In genomic region chr15:91116379-91117067, GRCh38 we compare ENCODE assay signal across 9 cellular contexts. TPM values are rescaled to one million over a fixed set of nuclear protein-coding genes. Genes with fewer than 3 reads are reported as not detected.
DNase-seq lines count a peak whose midpoint lies in the region; ATAC-seq and TF ChIP-seq lines count a peak whose summit lies in the region.
"Had no signal": no experiment of that assay in that cellular context is flagged by ENCODE, and none has a peak within 500 bp of the region (broad histone marks: within the 10 kb centered on the region; RNA-seq: fewer than 3 reads in every experiment).

No MANE protein-coding gene starts in this region.

- H3K27ac ChIP-seq in RWPE1 = no peak overlapping the region
- no peak overlapping the region for H3K27ac ChIP-seq in uterus

- H3K4me3 ChIP-seq in uterus = no peak overlapping the region
- H3K4me3 ChIP-seq: K562 had no signal

- POLR2A ChIA-PET in RWPE1 (lab: Yijun Ruan, JAX; ENCODE audit: low non-redundant PET) = no interaction called here

- no peak for TF ChIP-seq POLR2A in uterus (IDR thresholded peaks at IDR 0.05)

- no peaks in the 10 kb centered on the region for H3K36me3 ChIP-seq in uterus

- TF ChIP-seq CTCF in RWPE1 (conservative IDR thresholded peaks at IDR 0.05; ENCODE audit: low read depth) = no peak
- TF ChIP-seq CTCF in uterus (IDR thresholded peaks at IDR 0.05) = no peak

- CTCF ChIA-PET in RWPE1 (lab: Yijun Ruan, JAX) = no interaction called here

- H3K9me3 ChIP-seq in uterus = no peaks in the 10 kb centered on the region

- intact Hi-C loops in uterus (cut with DNase I; ENCODE audit: low total_unique reads) = no loop called here

- ATAC-seq in GM19351 (IDR thresholded peaks at IDR 0.05; ENCODE audit: unreplicated experiment) = peak; percentile 89
- peak; percentile 85 for ATAC-seq in HG03064 (IDR thresholded peaks at IDR 0.05; ENCODE audit: low read depth, unreplicated experiment)
- ATAC-seq: K562 had no signal

- no peaks in the 10 kb centered on the region for H3K4me1 ChIP-seq in uterus

- no peaks in the 10 kb centered on the region for H3K27me3 ChIP-seq in uterus

- DNase-seq in RWPE1 (ENCODE audit: low spot score) = peak; percentile 19
- DNase-seq in renal cortical epithelial cell (ENCODE audit: low read depth) = peak; percentile 2
- DNase-seq in NCI-H187 (lab: John Stamatoyannopoulos, UW) = no peak
- DNase-seq in activated CD4-positive, alpha-beta T cell treated with anti-CD3 and anti-CD28 coated beads, Interleukin-2, amount 50 U/mL, for 4 hours = no peak
- DNase-seq in GOT3 (lab: John Stamatoyannopoulos, UW) = no peak
- no peak for DNase-seq in uterus

RNA-seq across cellular contexts. Expression of gene SV2B, which starts 16.5 kb away (rescaled TPM):
- total RNA-seq in renal cortical epithelial cell = under 0.01 and 0.52 TPM in 2 replicates
- 1 to 10 TPM in 1 of 4 donors, under 1 TPM in 3; 0.26 to 1.1 (median 0.87) TPM for total RNA-seq in uterus

Comparison
In these comparisons a context has a peak if more than half of its experiments do, and no peak if none do; other contexts are left out.
1. DNase-seq: peak in RWPE1 (single experiment) and renal cortical epithelial cell (single experiment); none in NCI-H187 (0 of 2), activated CD4-positive, alpha-beta T cell treated with anti-CD3 and anti-CD28 coated beads, Interleukin-2, amount 50 U/mL, for 4 hours (0 of 2), GOT3 (single experiment) and uterus (0 of 2).